ENCODE assay signal across 17 cellular contexts in the genomic region with DNA sequence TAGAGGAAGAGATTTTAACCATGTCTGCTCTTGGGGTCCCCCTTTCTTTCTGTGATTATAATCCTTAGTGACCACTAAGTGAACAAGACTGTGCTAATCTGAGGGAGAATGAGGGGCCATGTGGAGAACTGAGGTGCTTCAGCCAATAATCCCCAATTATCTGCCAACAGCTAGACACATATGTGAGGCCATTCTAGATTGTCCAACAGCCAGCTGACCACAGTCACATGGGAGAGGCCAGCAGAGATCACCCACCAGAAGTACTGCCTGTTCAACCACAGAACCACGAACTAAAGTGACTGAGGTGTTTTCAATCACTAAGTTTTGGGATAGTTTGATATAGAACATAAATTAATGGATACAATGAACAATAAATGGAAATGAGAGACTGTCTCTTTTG.
"Had no signal": no experiment of that assay in that cellular context is flagged by ENCODE, and none has a peak within 500 bp of the region (broad histone marks: within the 10 kb centered on the region; RNA-seq: fewer than 3 reads in every experiment).

No MANE protein-coding gene starts in this region.

- H3K9me3 ChIP-seq: MG63 had no signal

- H3K36me3 ChIP-seq: MG63 had no signal

- H3K27me3 ChIP-seq: MG63 had no signal

- DNase-seq: KBM-7, MG63, NCI-H1092 treated with DMSO at 0.1 percent for 48 hours, NCI-H1436, NCI-H187 treated with DMSO at 0.1 percent for 48 hours, NCI-H2029 treated with DMSO at 0.1 percent for 48 hours, NCI-H2171 treated with DMSO at 0.1 percent for 48 hours, NCI-H345, NCI-H446 treated with DMSO at 0.1 percent for 48 hours, NCI-H510A treated with DMSO at 0.1 percent for 48 hours, NCI-H526, NCI-H82, PC-3, SHP77 had no signal

- H3K4me3 ChIP-seq: MG63 had no signal

- H3K27ac ChIP-seq: RWPE1 had no signal

- ATAC-seq: Panc1, PC-3, SK-N-SH treated with all-trans-retinoic acid at 6 μM for 48 hours had no signal
